Comparison of ENCODE assay signal across 14 cellular contexts in the genomic region with DNA sequence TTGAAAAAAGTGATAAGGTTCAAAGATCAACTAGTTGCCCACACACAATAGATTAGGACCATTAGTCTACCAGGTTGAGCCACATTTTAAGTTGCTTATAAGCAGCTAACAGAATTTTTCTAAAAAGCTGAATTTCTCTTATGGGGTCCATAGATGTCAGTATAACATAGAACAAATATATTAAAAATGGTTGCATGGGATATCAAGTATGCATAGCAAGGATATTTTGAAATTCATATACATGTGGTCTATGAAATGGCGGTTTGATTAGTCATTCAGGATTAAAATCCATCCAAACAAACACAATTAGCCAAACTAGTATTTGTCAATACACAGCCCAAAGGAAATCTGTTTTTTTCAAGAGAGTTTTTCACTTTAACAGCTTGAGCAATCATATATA. TPM values are rescaled to one million over a fixed set of nuclear protein-coding genes. Genes with fewer than 3 reads are reported as not detected.
A peak's percentile ranks its signal among the peaks of the same experiment; 100 is the strongest.
DNase-seq lines count a peak whose midpoint lies in the region; ATAC-seq and TF ChIP-seq lines count a peak whose summit lies in the region.
"Had no signal": no experiment of that assay in that cellular context is flagged by ENCODE, and none has a peak within 500 bp of the region (broad histone marks: within the 10 kb centered on the region; RNA-seq: fewer than 3 reads in every experiment).

No MANE protein-coding gene starts in this region.

- H3K27ac ChIP-seq in SK-N-SH (ENCODE audit: low read depth in 2 of 2, low read length in 1 of 2), result no peak overlapping the region
- no peak overlapping the region for H3K27ac ChIP-seq in psoas muscle
- H3K27ac ChIP-seq: heart left ventricle had no signal

- ATAC-seq in SK-N-SH treated with all-trans-retinoic acid at 6 μM for 48 hours, result no peak
- no peak for ATAC-seq in psoas muscle
- ATAC-seq in HG02623 (IDR thresholded peaks at IDR 0.05; ENCODE audit: unreplicated experiment), result no peak
- no peak for ATAC-seq in left cardiac atrium
- ATAC-seq: effector memory CD8-positive, alpha-beta T cell; heart left ventricle had no signal

- H3K36me3 ChIP-seq in SK-N-SH (replicated peaks in 1 of 2; ENCODE audit: control insufficient read depth in 1 of 2, insufficient read depth in 2 of 2, low read length in 1 of 2) (no peaks in the 10 kb centered on the region), psoas muscle (ENCODE audit: insufficient read depth in 1 of 2, low read depth in 1 of 2) (no peaks in the 10 kb centered on the region)
- H3K36me3 ChIP-seq: heart left ventricle had no signal

- intact Hi-C loops in psoas muscle (cut with DNase I) (no loop called here), left cardiac atrium (cut with DNase I) (no loop called here)

- H3K9ac ChIP-seq in SK-N-SH, result no peak overlapping the region

- POLR2A ChIA-PET in SK-N-SH (lab: Yijun Ruan, JAX), result no interaction called here

- H3K27me3 ChIP-seq in SK-N-SH (ENCODE audit: insufficient read depth) (no peaks in the 10 kb centered on the region), psoas muscle (ENCODE audit: insufficient read depth in 3 of 3, low read length in 2 of 3) (peaks cover 0 to 10% (median 0%) of the 10 kb centered on the region in 3 donors)

- TF ChIP-seq RAD21 in SK-N-SH (IDR thresholded peaks at IDR 0.05; ENCODE audit: low read length), result peak; percentile 57

- CTCF ChIA-PET in SK-N-SH (lab: Yijun Ruan, JAX), result interaction anchor here (1.0 to 1.5 kb wide), 3 partner anchors 12 to 868 kb away, joined by 3 to 5 read pairs (median 4); no protein-coding TSS in a partner anchor

- no peak overlapping the region for H3K4me2 ChIP-seq in SK-N-SH

- H3K4me1 Mint-ChIP-seq in chondrocyte (ENCODE audit: low read depth), result no peaks in the 10 kb centered on the region

- no peaks in the 10 kb centered on the region for H3K9me3 ChIP-seq in SK-N-SH
- H3K9me3 ChIP-seq in psoas muscle, result no peaks in the 10 kb centered on the region
- H3K9me3 ChIP-seq: heart left ventricle had no signal

- no peak overlapping the region for H3K4me3 ChIP-seq in SK-N-SH (ENCODE audit: low read depth in 2 of 2, low read length in 1 of 2)
- H3K4me3 ChIP-seq in psoas muscle, result no peak overlapping the region
- H3K4me3 ChIP-seq: heart left ventricle had no signal

- H4K20me1 ChIP-seq in SK-N-SH (ENCODE audit: insufficient read depth), result 0 out of 2 replicates have a peak, but pooled peaks cover 5% of the 10 kb centered on the region

- H3K27me3 Mint-ChIP-seq in chondrocyte (ENCODE audit: low read depth), result no peaks in the 10 kb centered on the region
- H3K27me3 Mint-ChIP-seq: effector memory CD8-positive, alpha-beta T cell had no signal

- no peak overlapping the region for H3K27ac Mint-ChIP-seq in chondrocyte (ENCODE audit: unreplicated experiment)
- H3K27ac Mint-ChIP-seq: effector memory CD8-positive, alpha-beta T cell had no signal

- H3K36me3 Mint-ChIP-seq in chondrocyte (ENCODE audit: low read depth), result no peaks in the 10 kb centered on the region

- 39% methylated on average over 1 of the region's 1 CpG for WGBS in SK-N-SH (ENCODE audit: low lambda C conversion rate)
- WGBS in psoas muscle, 3 donors, result 46 to 51% (median 50%) methylated on average over 1 of the region's 1 CpG

- no peaks in the 10 kb centered on the region for H3F3A ChIP-seq in SK-N-SH (replicated peaks; ENCODE audit: insufficient read depth)

- H3K9me2 ChIP-seq in SK-N-SH, result no peaks in the 10 kb centered on the region

- H2AFZ ChIP-seq in SK-N-SH (ENCODE audit: low read depth), result no peak overlapping the region

- H3K4me1 ChIP-seq in SK-N-SH (ENCODE audit: control insufficient read depth in 1 of 2, insufficient read depth in 2 of 2, low read depth in 1 of 2, low read length in 1 of 2) (no peaks in the 10 kb centered on the region), psoas muscle (no peaks in the 10 kb centered on the region)
- H3K4me1 ChIP-seq: heart left ventricle had no signal

- DNase-seq in SK-N-SH (no peak), Kasumi-1 (lab: John Stamatoyannopoulos, UW) (peak; percentile 0 to 14), chondrocyte (ENCODE audit: low spot score) (no peak), psoas muscle (no peak), left cardiac atrium (no peak), NCI-H1436 (lab: John Stamatoyannopoulos, UW) (no peak)
- DNase-seq: activated effector memory CD4-positive, alpha-beta T cell treated with Interleukin-2 at 50 U/mL for 16 hours; effector memory CD8-positive, alpha-beta T cell; heart left ventricle; NCI-H345; stimulated activated CD4-positive, alpha-beta T cell treated with anti-CD3 and anti-CD28 coated beads, Interleukin-2, amount 100 ng/mL, for 48 hours; trophoblast cell had no signal

- no peak for TF ChIP-seq EP300 in SK-N-SH (IDR thresholded peaks at IDR 0.05; ENCODE audit: borderline replicate concordance in 1 of 2, low read depth in 1 of 2, low read length in 1 of 2)

- TF ChIP-seq CTCF in SK-N-SH (IDR thresholded peaks at IDR 0.05), result peak; percentile 41
- peak; percentile 79 for TF ChIP-seq CTCF in chondrocyte (IDR thresholded peaks at IDR 0.05)
- TF ChIP-seq CTCF in psoas muscle (IDR thresholded peaks at IDR 0.05), result peak; percentile 12

- H3K4me3 Mint-ChIP-seq in chondrocyte (ENCODE audit: unreplicated experiment), result no peak overlapping the region
- H3K4me3 Mint-ChIP-seq: effector memory CD8-positive, alpha-beta T cell had no signal

- no peaks in the 10 kb centered on the region for H3K9me3 Mint-ChIP-seq in chondrocyte (ENCODE audit: low read depth)
- H3K9me3 Mint-ChIP-seq: effector memory CD8-positive, alpha-beta T cell had no signal

- H3K79me2 ChIP-seq in SK-N-SH (ENCODE audit: insufficient read depth), result no peaks in the 10 kb centered on the region

TF ChIP-seq in SK-N-SH, 30 proteins besides CTCF, POLR2A, EP300 and RAD21:
- TF ChIP-seq SIN3A (IDR thresholded peaks at IDR 0.05; ENCODE audit: borderline replicate concordance, low read depth, low read length) (no peak), RXRA (IDR thresholded peaks at IDR 0.05; ENCODE audit: borderline replicate concordance, low read depth) (no peak), FOSL2 (IDR thresholded peaks at IDR 0.05; ENCODE audit: borderline replicate concordance, low read depth) (no peak)

TF ChIP-seq in SK-N-SH treated with all-trans-retinoic acid at 6 μM for 48 hours, 23 proteins besides CTCF, POLR2A, EP300 and RAD21:
- TF ChIP-seq OSR1 (CRISPR knock-in tag; IDR thresholded peaks at IDR 0.05) (no peak), TCF4 (CRISPR knock-in tag; IDR thresholded peaks at IDR 0.05; ENCODE audit: borderline replicate concordance) (no peak), CSDC2 (CRISPR knock-in tag; IDR thresholded peaks at IDR 0.05) (no peak), ZFP30 (CRISPR knock-in tag; IDR thresholded peaks at IDR 0.05) (no peak), ZNF70 (CRISPR knock-in tag; IDR thresholded peaks at IDR 0.05) (no peak), GLIS3 (CRISPR knock-in tag; IDR thresholded peaks at IDR 0.05) (no peak)

RNA-seq across cellular contexts. Expression of gene AMOT, which starts 33.5 kb away (rescaled TPM):
- polyA plus RNA-seq in SK-N-SH (2012; rRNA removed) (3.4 and 3.8 TPM in 2 replicates), psoas muscle (10 to 100 TPM in 1 of 3 donors, 1 to 10 TPM in 2; 2.5 to 21.0 (median 9.5) TPM)
- polyA plus RNA-seq in SK-N-SH (2012; cell fraction: cytosol; rRNA removed), result 2.5 and 2.9 TPM in 2 replicates
- 4.7 and 4.9 TPM in 2 replicates for polyA plus RNA-seq in SK-N-SH (2012; cell fraction: nucleus; rRNA removed)
- total RNA-seq in chondrocyte (7.1 to 9.5 TPM (median 7.9 TPM) in 3 replicates), psoas muscle (100 to 1,000 TPM in 3 of 4 donors, 10 to 100 TPM in 1; 72.6 to 148 (median 143) TPM), left cardiac atrium (10 to 100 TPM in 1 of 2 donors, 1 to 10 TPM in 1; 6.9 to 18.9 TPM)

Comparison
In these comparisons a context has a peak if more than half of its experiments do, and no peak if none do; other contexts are left out.
1. DNase-seq: peak in Kasumi-1 (2 of 2); none in SK-N-SH (single experiment), chondrocyte (single experiment), psoas muscle (0 of 2), left cardiac atrium (single experiment) and NCI-H1436 (single experiment).
2. CTCF ChIP-seq: peak in every context shown above with its lines; median percentile 79 in chondrocyte; 41 in SK-N-SH; 12 in psoas muscle.